ENCODE assay signal across 1 cellular context in the genomic region with DNA sequence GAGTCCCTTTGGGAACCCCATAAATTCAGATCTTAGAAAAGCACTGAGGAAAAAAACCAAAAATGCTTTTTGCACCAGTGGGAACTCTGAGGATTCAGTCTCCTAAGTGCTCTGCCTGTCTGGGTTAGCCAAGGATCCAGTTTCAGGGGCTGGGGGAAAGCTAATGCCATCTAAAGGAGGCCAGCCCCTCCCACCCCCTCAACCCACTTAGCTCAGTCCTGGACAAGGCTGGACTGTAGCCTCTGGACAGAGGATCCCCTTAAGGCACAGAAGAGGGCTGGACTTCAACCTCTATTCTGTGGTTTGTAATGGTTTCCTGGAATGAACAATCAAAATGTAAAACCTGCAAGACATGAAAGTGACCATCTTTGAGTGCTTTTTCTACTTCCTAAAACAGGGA.
TF ChIP-seq lines count a peak whose summit lies in the region.

No MANE protein-coding gene starts in this region.

TF ChIP-seq in GM23338, 12 proteins besides CTCF, POLR2A, EP300 and RAD21 (continued from another document):
- TF ChIP-seq ZNF462 (CRISPR knock-in tag; IDR thresholded peaks at IDR 0.05) (no peak), ZNF331 (CRISPR knock-in tag; IDR thresholded peaks at IDR 0.05; ENCODE audit: low read depth) (no peak), POLR2AphosphoS5 (IDR thresholded peaks at IDR 0.05; ENCODE audit: low read depth) (no peak), CREB1 (CRISPR knock-in tag; IDR thresholded peaks at IDR 0.05; ENCODE audit: low read depth) (no peak), STAT1 (IDR thresholded peaks at IDR 0.05; ENCODE audit: unreplicated experiment) (no peak), REST (IDR thresholded peaks at IDR 0.05; ENCODE audit: unreplicated experiment) (no peak), JUNB (IDR thresholded peaks at IDR 0.05; ENCODE audit: unreplicated experiment) (no peak), EZH2 (IDR thresholded peaks at IDR 0.05; ENCODE audit: low read depth, unreplicated experiment) (no peak), NANOG (IDR thresholded peaks at IDR 0.05; ENCODE audit: borderline replicate concordance) (no peak), EZH2phosphoT487 (IDR thresholded peaks at IDR 0.05; ENCODE audit: unreplicated experiment) (no peak)
